Comparison of ENCODE assay signal across 1 cellular context in the genomic region with DNA sequence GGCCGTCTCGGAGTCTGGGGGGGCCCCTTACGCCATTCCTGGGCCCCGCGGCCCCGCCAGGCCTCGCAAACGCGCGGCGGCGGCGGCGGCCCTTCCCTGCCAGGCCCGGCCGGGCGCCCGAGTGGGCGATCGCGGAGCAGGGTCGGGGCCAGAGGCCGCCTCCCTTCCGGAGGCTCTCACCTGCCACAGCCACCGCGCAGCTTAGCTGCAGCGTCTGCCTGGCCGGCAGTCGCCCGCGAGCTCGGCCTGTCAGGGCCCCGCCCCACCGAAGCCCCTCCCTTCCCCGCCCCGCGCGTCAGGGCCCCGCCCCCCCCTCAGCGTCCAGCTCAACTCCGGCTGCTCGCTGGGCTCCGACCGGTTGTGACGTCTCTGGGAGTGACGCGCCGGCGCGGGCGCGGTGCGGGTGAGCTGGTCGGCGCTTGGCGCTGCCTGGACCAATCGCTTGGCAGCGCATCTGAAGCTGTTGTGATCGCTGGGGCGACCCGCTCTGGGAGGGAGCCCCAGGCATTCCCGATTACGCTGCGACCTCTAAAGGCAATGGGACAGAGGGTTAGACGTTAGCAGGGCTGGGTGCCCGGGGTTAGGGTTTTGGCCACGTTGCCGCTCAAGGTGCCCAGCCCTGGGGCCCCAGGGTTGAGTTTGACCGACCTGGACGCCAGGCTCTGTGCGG.
TF ChIP-seq lines count a peak whose summit lies in the region.

A gene with protein sequence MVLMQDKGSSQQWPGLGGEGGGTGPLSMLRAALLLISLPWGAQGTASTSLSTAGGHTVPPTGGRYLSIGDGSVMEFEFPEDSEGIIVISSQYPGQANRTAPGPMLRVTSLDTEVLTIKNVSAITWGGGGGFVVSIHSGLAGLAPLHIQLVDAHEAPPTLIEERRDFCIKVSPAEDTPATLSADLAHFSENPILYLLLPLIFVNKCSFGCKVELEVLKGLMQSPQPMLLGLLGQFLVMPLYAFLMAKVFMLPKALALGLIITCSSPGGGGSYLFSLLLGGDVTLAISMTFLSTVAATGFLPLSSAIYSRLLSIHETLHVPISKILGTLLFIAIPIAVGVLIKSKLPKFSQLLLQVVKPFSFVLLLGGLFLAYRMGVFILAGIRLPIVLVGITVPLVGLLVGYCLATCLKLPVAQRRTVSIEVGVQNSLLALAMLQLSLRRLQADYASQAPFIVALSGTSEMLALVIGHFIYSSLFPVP (minus strand): TSS at position 216 of the 670 bp plus-strand sequence. CDS start 1,689 bp downstream, outside the sequence.

TF ChIP-seq in HepG2, 621 proteins besides CTCF, POLR2A, EP300 and RAD21 (continued from another document and continues in another):
- TF ChIP-seq, protein P1, sequence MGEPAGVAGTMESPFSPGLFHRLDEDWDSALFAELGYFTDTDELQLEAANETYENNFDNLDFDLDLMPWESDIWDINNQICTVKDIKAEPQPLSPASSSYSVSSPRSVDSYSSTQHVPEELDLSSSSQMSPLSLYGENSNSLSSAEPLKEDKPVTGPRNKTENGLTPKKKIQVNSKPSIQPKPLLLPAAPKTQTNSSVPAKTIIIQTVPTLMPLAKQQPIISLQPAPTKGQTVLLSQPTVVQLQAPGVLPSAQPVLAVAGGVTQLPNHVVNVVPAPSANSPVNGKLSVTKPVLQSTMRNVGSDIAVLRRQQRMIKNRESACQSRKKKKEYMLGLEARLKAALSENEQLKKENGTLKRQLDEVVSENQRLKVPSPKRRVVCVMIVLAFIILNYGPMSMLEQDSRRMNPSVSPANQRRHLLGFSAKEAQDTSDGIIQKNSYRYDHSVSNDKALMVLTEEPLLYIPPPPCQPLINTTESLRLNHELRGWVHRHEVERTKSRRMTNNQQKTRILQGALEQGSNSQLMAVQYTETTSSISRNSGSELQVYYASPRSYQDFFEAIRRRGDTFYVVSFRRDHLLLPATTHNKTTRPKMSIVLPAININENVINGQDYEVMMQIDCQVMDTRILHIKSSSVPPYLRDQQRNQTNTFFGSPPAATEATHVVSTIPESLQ (CRISPR knock-in tag; conservative IDR thresholded peaks at IDR 0.05): no peak
- TF ChIP-seq, protein P2, sequence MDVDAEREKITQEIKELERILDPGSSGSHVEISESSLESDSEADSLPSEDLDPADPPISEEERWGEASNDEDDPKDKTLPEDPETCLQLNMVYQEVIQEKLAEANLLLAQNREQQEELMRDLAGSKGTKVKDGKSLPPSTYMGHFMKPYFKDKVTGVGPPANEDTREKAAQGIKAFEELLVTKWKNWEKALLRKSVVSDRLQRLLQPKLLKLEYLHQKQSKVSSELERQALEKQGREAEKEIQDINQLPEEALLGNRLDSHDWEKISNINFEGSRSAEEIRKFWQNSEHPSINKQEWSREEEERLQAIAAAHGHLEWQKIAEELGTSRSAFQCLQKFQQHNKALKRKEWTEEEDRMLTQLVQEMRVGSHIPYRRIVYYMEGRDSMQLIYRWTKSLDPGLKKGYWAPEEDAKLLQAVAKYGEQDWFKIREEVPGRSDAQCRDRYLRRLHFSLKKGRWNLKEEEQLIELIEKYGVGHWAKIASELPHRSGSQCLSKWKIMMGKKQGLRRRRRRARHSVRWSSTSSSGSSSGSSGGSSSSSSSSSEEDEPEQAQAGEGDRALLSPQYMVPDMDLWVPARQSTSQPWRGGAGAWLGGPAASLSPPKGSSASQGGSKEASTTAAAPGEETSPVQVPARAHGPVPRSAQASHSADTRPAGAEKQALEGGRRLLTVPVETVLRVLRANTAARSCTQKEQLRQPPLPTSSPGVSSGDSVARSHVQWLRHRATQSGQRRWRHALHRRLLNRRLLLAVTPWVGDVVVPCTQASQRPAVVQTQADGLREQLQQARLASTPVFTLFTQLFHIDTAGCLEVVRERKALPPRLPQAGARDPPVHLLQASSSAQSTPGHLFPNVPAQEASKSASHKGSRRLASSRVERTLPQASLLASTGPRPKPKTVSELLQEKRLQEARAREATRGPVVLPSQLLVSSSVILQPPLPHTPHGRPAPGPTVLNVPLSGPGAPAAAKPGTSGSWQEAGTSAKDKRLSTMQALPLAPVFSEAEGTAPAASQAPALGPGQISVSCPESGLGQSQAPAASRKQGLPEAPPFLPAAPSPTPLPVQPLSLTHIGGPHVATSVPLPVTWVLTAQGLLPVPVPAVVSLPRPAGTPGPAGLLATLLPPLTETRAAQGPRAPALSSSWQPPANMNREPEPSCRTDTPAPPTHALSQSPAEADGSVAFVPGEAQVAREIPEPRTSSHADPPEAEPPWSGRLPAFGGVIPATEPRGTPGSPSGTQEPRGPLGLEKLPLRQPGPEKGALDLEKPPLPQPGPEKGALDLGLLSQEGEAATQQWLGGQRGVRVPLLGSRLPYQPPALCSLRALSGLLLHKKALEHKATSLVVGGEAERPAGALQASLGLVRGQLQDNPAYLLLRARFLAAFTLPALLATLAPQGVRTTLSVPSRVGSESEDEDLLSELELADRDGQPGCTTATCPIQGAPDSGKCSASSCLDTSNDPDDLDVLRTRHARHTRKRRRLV (CRISPR knock-in tag; IDR thresholded peaks at IDR 0.05): no peak
- no peak for TF ChIP-seq ZNF230 (CRISPR knock-in tag; IDR thresholded peaks at IDR 0.05)
- no peak for TF ChIP-seq KLF16 (CRISPR knock-in tag; IDR thresholded peaks at IDR 0.05)
- TF ChIP-seq POGZ (CRISPR knock-in tag; IDR thresholded peaks at IDR 0.05): no peak
- TF ChIP-seq, protein P3, sequence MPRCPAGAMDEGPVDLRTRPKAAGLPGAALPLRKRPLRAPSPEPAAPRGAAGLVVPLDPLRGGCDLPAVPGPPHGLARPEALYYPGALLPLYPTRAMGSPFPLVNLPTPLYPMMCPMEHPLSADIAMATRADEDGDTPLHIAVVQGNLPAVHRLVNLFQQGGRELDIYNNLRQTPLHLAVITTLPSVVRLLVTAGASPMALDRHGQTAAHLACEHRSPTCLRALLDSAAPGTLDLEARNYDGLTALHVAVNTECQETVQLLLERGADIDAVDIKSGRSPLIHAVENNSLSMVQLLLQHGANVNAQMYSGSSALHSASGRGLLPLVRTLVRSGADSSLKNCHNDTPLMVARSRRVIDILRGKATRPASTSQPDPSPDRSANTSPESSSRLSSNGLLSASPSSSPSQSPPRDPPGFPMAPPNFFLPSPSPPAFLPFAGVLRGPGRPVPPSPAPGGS (CRISPR knock-in tag; IDR thresholded peaks at IDR 0.05): no peak
- TF ChIP-seq POLR2AphosphoS2 (IDR thresholded peaks at IDR 0.05; ENCODE audit: low read depth, low read length): no peak
- no peak for TF ChIP-seq ZSCAN25 (CRISPR knock-in tag; IDR thresholded peaks at IDR 0.05)
- no peak for TF ChIP-seq ZNF788 (CRISPR knock-in tag; IDR thresholded peaks at IDR 0.05; ENCODE audit: borderline replicate concordance)
- no peak for TF ChIP-seq RAD51 (IDR thresholded peaks at IDR 0.05; ENCODE audit: borderline replicate concordance)
- no peak for TF ChIP-seq MLLT10 (CRISPR knock-in tag; IDR thresholded peaks at IDR 0.05)
- TF ChIP-seq KAT8 (CRISPR knock-in tag; IDR thresholded peaks at IDR 0.05): 0 out of 2 replicates have a peak, but pooled peaks have one; percentile 42
- TF ChIP-seq SMAD9 (CRISPR knock-in tag; IDR thresholded peaks at IDR 0.05): no peak
- TF ChIP-seq ZNF598 (CRISPR knock-in tag; IDR thresholded peaks at IDR 0.05; ENCODE audit: borderline replicate concordance): no peak
- TF ChIP-seq, protein P4, sequence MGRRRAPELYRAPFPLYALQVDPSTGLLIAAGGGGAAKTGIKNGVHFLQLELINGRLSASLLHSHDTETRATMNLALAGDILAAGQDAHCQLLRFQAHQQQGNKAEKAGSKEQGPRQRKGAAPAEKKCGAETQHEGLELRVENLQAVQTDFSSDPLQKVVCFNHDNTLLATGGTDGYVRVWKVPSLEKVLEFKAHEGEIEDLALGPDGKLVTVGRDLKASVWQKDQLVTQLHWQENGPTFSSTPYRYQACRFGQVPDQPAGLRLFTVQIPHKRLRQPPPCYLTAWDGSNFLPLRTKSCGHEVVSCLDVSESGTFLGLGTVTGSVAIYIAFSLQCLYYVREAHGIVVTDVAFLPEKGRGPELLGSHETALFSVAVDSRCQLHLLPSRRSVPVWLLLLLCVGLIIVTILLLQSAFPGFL (CRISPR knock-in tag; IDR thresholded peaks at IDR 0.05): no peak
- TF ChIP-seq, protein P5, sequence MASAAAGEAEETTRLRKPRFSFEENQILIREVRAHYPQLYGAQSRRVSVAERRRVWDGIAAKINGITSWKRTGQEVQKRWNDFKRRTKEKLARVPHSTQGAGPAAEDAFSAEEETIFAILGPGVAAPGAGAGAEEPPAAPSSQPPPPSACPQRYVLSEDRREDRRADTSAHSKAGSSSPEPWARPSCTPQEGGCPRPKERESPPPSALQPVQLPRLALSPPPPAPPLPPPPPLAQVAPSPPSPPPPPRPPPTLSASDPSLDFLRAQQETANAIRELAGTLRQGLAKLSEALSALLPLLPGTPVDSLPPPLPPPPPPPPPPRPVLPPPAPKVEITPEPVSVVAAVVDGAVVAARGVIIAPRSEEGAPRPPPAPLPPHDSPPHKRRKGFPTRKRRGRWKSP (CRISPR knock-in tag; IDR thresholded peaks at IDR 0.05): 0 out of 2 replicates have a peak, but pooled peaks have one; percentile 35
- TF ChIP-seq, protein P6, sequence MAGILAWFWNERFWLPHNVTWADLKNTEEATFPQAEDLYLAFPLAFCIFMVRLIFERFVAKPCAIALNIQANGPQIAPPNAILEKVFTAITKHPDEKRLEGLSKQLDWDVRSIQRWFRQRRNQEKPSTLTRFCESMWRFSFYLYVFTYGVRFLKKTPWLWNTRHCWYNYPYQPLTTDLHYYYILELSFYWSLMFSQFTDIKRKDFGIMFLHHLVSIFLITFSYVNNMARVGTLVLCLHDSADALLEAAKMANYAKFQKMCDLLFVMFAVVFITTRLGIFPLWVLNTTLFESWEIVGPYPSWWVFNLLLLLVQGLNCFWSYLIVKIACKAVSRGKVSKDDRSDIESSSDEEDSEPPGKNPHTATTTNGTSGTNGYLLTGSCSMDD (CRISPR knock-in tag; IDR thresholded peaks at IDR 0.05): no peak
- no peak for TF ChIP-seq NCOA5 (CRISPR knock-in tag; IDR thresholded peaks at IDR 0.05)
- no peak for TF ChIP-seq ZNF780A (CRISPR knock-in tag; IDR thresholded peaks at IDR 0.05)
- no peak for TF ChIP-seq ZNF761 (CRISPR knock-in tag; conservative IDR thresholded peaks at IDR 0.05)
- no peak for TF ChIP-seq ZNF816 (CRISPR knock-in tag; IDR thresholded peaks at IDR 0.05; ENCODE audit: borderline replicate concordance)
- no peak for TF ChIP-seq ZEB1 (IDR thresholded peaks at IDR 0.05; ENCODE audit: insufficient replicate concordance, low read depth)
- TF ChIP-seq ARHGAP35 (CRISPR knock-in tag; IDR thresholded peaks at IDR 0.05; ENCODE audit: borderline replicate concordance): no peak
- no peak for TF ChIP-seq SOX6 (IDR thresholded peaks at IDR 0.05)
- peak; percentile 27; the same call in 1 of the 2 replicates for TF ChIP-seq SOX6 (CRISPR knock-in tag; IDR thresholded peaks at IDR 0.05)
- no peak for TF ChIP-seq EHMT2 (IDR thresholded peaks at IDR 0.05; ENCODE audit: borderline replicate concordance, low read depth, low read length)
- TF ChIP-seq TMF1 (CRISPR knock-in tag; IDR thresholded peaks at IDR 0.05; ENCODE audit: low read depth): no peak
- TF ChIP-seq NR2F1 (CRISPR knock-in tag; IDR thresholded peaks at IDR 0.05): no peak
- peak; percentile 67 for TF ChIP-seq POLR2AphosphoS5 (IDR thresholded peaks at IDR 0.05; ENCODE audit: low read depth, low read length)
- TF ChIP-seq ZFP37 (CRISPR knock-in tag; IDR thresholded peaks at IDR 0.05; ENCODE audit: borderline replicate concordance): no peak
- TF ChIP-seq YEATS2 (CRISPR knock-in tag; IDR thresholded peaks at IDR 0.05; ENCODE audit: borderline replicate concordance): no peak
- no peak for TF ChIP-seq HMG20A (CRISPR knock-in tag; IDR thresholded peaks at IDR 0.05; ENCODE audit: borderline replicate concordance)
- TF ChIP-seq ZNF367 (CRISPR knock-in tag; IDR thresholded peaks at IDR 0.05; ENCODE audit: borderline replicate concordance): no peak
- TF ChIP-seq, protein P7, sequence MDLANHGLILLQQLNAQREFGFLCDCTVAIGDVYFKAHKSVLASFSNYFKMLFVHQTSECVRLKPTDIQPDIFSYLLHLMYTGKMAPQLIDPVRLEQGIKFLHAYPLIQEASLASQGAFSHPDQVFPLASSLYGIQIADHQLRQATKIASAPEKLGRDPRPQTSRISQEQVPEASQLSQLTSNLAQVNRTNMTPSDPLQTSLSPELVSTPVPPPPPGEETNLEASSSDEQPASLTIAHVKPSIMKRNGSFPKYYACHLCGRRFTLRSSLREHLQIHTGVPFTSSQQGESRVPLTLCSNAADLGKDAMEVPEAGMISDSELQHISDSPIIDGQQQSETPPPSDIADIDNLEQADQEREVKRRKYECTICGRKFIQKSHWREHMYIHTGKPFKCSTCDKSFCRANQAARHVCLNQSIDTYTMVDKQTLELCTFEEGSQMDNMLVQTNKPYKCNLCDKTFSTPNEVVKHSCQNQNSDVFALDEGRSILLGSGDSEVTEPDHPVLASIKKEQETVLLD (CRISPR knock-in tag; IDR thresholded peaks at IDR 0.05; ENCODE audit: low read depth): no peak
- no peak for TF ChIP-seq ZKSCAN8 (CRISPR knock-in tag; IDR thresholded peaks at IDR 0.05; ENCODE audit: borderline replicate concordance)
- no peak for TF ChIP-seq ZNF44 (CRISPR knock-in tag; IDR thresholded peaks at IDR 0.05)
- TF ChIP-seq, protein P8, sequence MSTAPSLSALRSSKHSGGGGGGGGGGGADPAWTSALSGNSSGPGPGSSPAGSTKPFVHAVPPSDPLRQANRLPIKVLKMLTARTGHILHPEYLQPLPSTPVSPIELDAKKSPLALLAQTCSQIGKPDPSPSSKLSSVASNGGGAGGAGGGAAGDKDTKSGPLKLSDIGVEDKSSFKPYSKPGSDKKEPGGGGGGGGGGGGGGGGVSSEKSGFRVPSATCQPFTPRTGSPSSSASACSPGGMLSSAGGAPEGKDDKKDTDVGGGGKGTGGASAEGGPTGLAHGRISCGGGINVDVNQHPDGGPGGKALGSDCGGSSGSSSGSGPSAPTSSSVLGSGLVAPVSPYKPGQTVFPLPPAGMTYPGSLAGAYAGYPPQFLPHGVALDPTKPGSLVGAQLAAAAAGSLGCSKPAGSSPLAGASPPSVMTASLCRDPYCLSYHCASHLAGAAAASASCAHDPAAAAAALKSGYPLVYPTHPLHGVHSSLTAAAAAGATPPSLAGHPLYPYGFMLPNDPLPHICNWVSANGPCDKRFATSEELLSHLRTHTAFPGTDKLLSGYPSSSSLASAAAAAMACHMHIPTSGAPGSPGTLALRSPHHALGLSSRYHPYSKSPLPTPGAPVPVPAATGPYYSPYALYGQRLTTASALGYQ (CRISPR knock-in tag; IDR thresholded peaks at IDR 0.05): no peak
- no peak for TF ChIP-seq MTA3 (CRISPR knock-in tag; IDR thresholded peaks at IDR 0.05)
- no peak for TF ChIP-seq MAFF (IDR thresholded peaks at IDR 0.05; ENCODE audit: low read depth, low read length)
- 0 out of 2 replicates have a peak, but pooled peaks have one; percentile 44 for TF ChIP-seq CCDC6 (CRISPR knock-in tag; IDR thresholded peaks at IDR 0.05)
- no peak for TF ChIP-seq TGIF2 (CRISPR knock-in tag; IDR thresholded peaks at IDR 0.05)
- TF ChIP-seq RFX3 (CRISPR knock-in tag; IDR thresholded peaks at IDR 0.05): no peak
- TF ChIP-seq, protein P9, sequence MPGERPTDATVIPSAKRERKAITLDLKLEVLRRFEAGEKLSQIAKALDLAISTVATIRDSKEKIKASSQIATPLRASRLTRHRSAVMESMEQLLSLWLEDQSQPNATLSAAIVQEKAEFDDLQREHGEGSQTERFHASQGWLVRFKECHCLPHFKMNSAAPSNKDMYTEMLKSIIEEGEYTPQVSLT (CRISPR knock-in tag; IDR thresholded peaks at IDR 0.05; ENCODE audit: borderline replicate concordance, low read depth): no peak
- TF ChIP-seq MXI1 (IDR thresholded peaks at IDR 0.05; ENCODE audit: borderline replicate concordance, low read depth, low read length): peak; percentile 45; the same call in 1 of the 3 replicates
- TF ChIP-seq ZNF672 (CRISPR knock-in tag; IDR thresholded peaks at IDR 0.05): no peak
- TF ChIP-seq NFRKB (IDR thresholded peaks at IDR 0.05): no peak
- TF ChIP-seq PHF5A (CRISPR knock-in tag; IDR thresholded peaks at IDR 0.05; ENCODE audit: low read depth, unreplicated experiment): no peak
- no peak for TF ChIP-seq HIVEP1 (CRISPR knock-in tag; IDR thresholded peaks at IDR 0.05)
- TF ChIP-seq ZNF546 (CRISPR knock-in tag; conservative IDR thresholded peaks at IDR 0.05): no peak
